1 cellular context compared by ENCODE assay signal in genomic region chr12:111409403-111410228, GRCh38.
A peak's percentile ranks its signal among the peaks of the same experiment; 100 is the strongest.
TF ChIP-seq lines count a peak whose summit lies in the region.

No MANE protein-coding gene starts in this region.

TF ChIP-seq in HepG2, 621 proteins besides CTCF, POLR2A, EP300 and RAD21 (continued from another document):
- TF ChIP-seq ZNF609 (CRISPR knock-in tag; IDR thresholded peaks at IDR 0.05; ENCODE audit: borderline replicate concordance) (no peak), RBFOX2 (IDR thresholded peaks at IDR 0.05; ENCODE audit: low read depth, low read length) (peak; percentile 37; the same call in 1 of the 2 replicates)
